Comparison of ENCODE assay signal across 1 cellular context in genomic region chr2:108477062-108477461, GRCh38.
TF ChIP-seq lines count a peak whose summit lies in the region.

No MANE protein-coding gene starts in this region.

TF ChIP-seq in GM23338, 12 proteins besides CTCF, POLR2A, EP300 and RAD21 (continued from another document):
- no peak for TF ChIP-seq EZH2phosphoT487 (IDR thresholded peaks at IDR 0.05; ENCODE audit: unreplicated experiment)
- TF ChIP-seq STAT1 (IDR thresholded peaks at IDR 0.05; ENCODE audit: unreplicated experiment), result no peak
